ENCODE assay signal across 26 cellular contexts in the genomic region with DNA sequence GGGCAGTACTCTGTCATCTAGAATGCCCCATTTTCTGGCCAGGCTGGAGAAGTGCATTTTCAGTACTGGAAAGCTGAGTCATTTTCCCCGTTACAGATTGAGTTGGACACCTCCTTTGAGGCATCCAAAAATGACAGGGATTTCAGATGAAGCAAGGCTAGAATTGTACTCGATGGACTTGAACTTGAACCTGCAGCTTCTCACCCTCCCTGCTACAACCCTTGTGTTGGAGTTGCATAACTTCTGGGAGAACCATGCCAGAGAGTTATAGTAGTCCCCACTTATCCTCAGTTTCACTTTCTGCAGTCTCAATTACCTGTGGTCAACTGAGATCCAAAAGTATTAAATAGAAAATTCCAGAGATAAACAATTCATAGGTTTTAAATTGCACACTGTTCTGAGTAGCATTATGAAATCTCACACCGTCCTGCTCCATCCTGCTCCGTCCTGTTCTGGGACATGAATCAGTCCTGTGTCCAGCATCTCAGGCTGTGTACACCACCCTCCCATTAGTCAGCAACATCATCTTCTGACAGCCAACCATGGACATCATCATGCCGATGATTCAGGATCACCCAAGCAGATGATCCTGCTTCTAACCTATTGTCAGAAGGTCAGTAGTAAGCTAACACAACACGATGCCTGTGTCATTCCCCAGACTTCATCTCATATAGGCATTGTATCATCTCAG.
"Had no signal": no experiment of that assay in that cellular context is flagged by ENCODE, and none has a peak within 500 bp of the region (broad histone marks: within the 10 kb centered on the region; RNA-seq: fewer than 3 reads in every experiment).

No MANE protein-coding gene starts in this region.

- H3K4me1 ChIP-seq: ascending aorta, breast epithelium, esophagus muscularis mucosa, foreskin keratinocyte, gastroesophageal sphincter, heart right ventricle had no signal

- ATAC-seq: activated CD4-positive, alpha-beta T cell treated with anti-CD3 and anti-CD28 coated beads for 36 hours; activated naive CD4-positive, alpha-beta T cell treated with anti-CD3 and anti-CD28 coated beads, Interleukin-2, amount 50 U/mL, for 72 hours; activated T-cell treated with anti-CD3 and anti-CD28 coated beads, Interleukin-2, amount 50 U/mL, for 72 hours; effector memory CD8-positive, alpha-beta T cell; foreskin keratinocyte; gastroesophageal sphincter; heart right ventricle had no signal

- H3K9me3 ChIP-seq: ascending aorta, breast epithelium, esophagus muscularis mucosa, gastroesophageal sphincter had no signal

- DNase-seq: activated CD4-positive, alpha-beta memory T cell treated with anti-CD3 and anti-CD28 coated beads for 36 hours; activated CD4-positive, alpha-beta T cell treated with anti-CD3 and anti-CD28 coated beads for 36 hours; activated CD4-positive, alpha-beta T cell treated with anti-CD3 and anti-CD28 coated beads, Interleukin-2, amount 10 ng/mL, durations not matched to agents 24 days and 14 days; activated CD4-positive, CD25-positive, alpha-beta regulatory T cell; activated CD4-positive, CD25-positive, alpha-beta regulatory T cell treated with anti-CD3 and anti-CD28 coated beads, Interleukin-2, amount 50 U/mL, for 72 hours; activated CD8-positive, alpha-beta memory T cell treated with anti-CD3 and anti-CD28 coated beads, Interleukin-2, amount 50 U/mL, for 48 hours; activated gamma-delta T cell; activated naive CD4-positive, alpha-beta T cell; activated naive CD4-positive, alpha-beta T cell treated with anti-CD3 and anti-CD28 coated beads, Interleukin-2, amount 10 ng/mL, durations not matched to agents 7 days and 5 days; activated naive CD8-positive, alpha-beta T cell treated with anti-CD3 and anti-CD28 coated beads, Interleukin-2, amount 10 ng/mL, durations not matched to agents 7 days and 5 days; activated T-cell treated with anti-CD3 and anti-CD28 coated beads for 4 hours; activated T-cell treated with anti-CD3 and anti-CD28 coated beads, Interleukin-2, amount 50 U/mL, for 24 hours; activated T-cell treated with anti-CD3 and anti-CD28 coated beads, Interleukin-2, amount 50 U/mL, for 72 hours; dermis blood vessel endothelial cell; effector CD4-positive, alpha-beta T cell; effector memory CD8-positive, alpha-beta T cell; erythroblast; foreskin keratinocyte; heart right ventricle; T-helper 2 cell had no signal

- H3K27me3 ChIP-seq: ascending aorta, breast epithelium, esophagus muscularis mucosa, foreskin keratinocyte, gastroesophageal sphincter, heart right ventricle had no signal

- H3K27ac ChIP-seq: ascending aorta, breast epithelium, coronary artery, esophagus muscularis mucosa, foreskin keratinocyte, gastroesophageal sphincter, heart right ventricle had no signal

- H3K36me3 ChIP-seq: ascending aorta, breast epithelium, esophagus muscularis mucosa, gastroesophageal sphincter, heart right ventricle had no signal

- H3K4me3 ChIP-seq: ascending aorta, breast epithelium, coronary artery, esophagus muscularis mucosa, gastroesophageal sphincter, heart right ventricle had no signal
